Comparison of ENCODE assay signal across 1 cellular context in genomic region chr6:85678602-85679444, GRCh38.
TF ChIP-seq lines count a peak whose summit lies in the region.

No MANE protein-coding gene starts in this region.

TF ChIP-seq in K562, 482 proteins besides CTCF, POLR2A, EP300 and RAD21 (continued from another document and continues in another):
- TF ChIP-seq HDAC1 (IDR thresholded peaks at IDR 0.05) (peak in 1 of 2 experiments; percentile 95; a peak in 2 of 4 replicates), NFE2 (IDR thresholded peaks at IDR 0.05; ENCODE audit: low read depth) (no peak), THRAP3 (IDR thresholded peaks at IDR 0.05; ENCODE audit: borderline replicate concordance) (no peak), ZKSCAN1 (IDR thresholded peaks at IDR 0.05; ENCODE audit: low read depth, low read length) (peak; percentile 78), TRIM25 (IDR thresholded peaks at IDR 0.05; ENCODE audit: borderline replicate concordance) (no peak), ZBTB7A (IDR thresholded peaks at IDR 0.05; ENCODE audit: borderline replicate concordance, control insufficient read depth, low read depth, low read length) (no peak; the same call in 1 of the 2 replicates), HEY1 (CRISPR knock-in tag; IDR thresholded peaks at IDR 0.05; ENCODE audit: borderline replicate concordance) (peak; percentile 84; the same call in 1 of the 2 replicates), ETV6 (IDR thresholded peaks at IDR 0.05; ENCODE audit: borderline replicate concordance in 1 of 2, low read depth in 2 of 2, low read length in 1 of 2) (no peak), ETV6 (CRISPR knock-in tag; IDR thresholded peaks at IDR 0.05; ENCODE audit: borderline replicate concordance) (0 out of 2 replicates have a peak, but pooled peaks have one; percentile 58), ARID3B (CRISPR knock-in tag; IDR thresholded peaks at IDR 0.05; ENCODE audit: borderline replicate concordance) (no peak), MTA2 (IDR thresholded peaks at IDR 0.05; ENCODE audit: low read depth) (no peak), PHF8 (IDR thresholded peaks at IDR 0.05; ENCODE audit: borderline replicate concordance, low read length) (peak; percentile 96), HDAC8 (tag; IDR thresholded peaks at IDR 0.05) (peak; percentile 64), ESRRB (CRISPR knock-in tag; IDR thresholded peaks at IDR 0.05; ENCODE audit: borderline replicate concordance) (no peak), RAD51 (IDR thresholded peaks at IDR 0.05; ENCODE audit: borderline replicate concordance, low read depth) (peak; percentile 8; the same call in 1 of the 2 replicates), CTCFL (IDR thresholded peaks at IDR 0.05; ENCODE audit: borderline replicate concordance, insufficient read depth, low read depth, low read length, poor library complexity, severe bottlenecking) (no peak), CXXC5 (CRISPR knock-in tag; IDR thresholded peaks at IDR 0.05) (peak; percentile 90), KLF6 (CRISPR knock-in tag; IDR thresholded peaks at IDR 0.05; ENCODE audit: borderline replicate concordance) (no peak), MAX (CRISPR knock-in tag; IDR thresholded peaks at IDR 0.05) (peak; percentile 89), ELF1 (tag; IDR thresholded peaks at IDR 0.05) (peak; percentile 41; the same call in 1 of the 2 replicates), KAT2B (IDR thresholded peaks at IDR 0.05; ENCODE audit: low read depth, low read length) (no peak), TBL1XR1 (IDR thresholded peaks at IDR 0.05; ENCODE audit: low read length in 2 of 2) (peak; percentile 65 to 81; a peak in 3 of 4 replicates), ZNF347 (CRISPR knock-in tag; IDR thresholded peaks at IDR 0.05; ENCODE audit: low read depth) (no peak), CREB1 (IDR thresholded peaks at IDR 0.05) (peak; percentile 71), CREB1 (CRISPR knock-in tag; IDR thresholded peaks at IDR 0.05) (peak; percentile 73), ELF4 (CRISPR knock-in tag; IDR thresholded peaks at IDR 0.05) (peak; percentile 71; the same call in 1 of the 2 replicates), GATAD2B (IDR thresholded peaks at IDR 0.05; ENCODE audit: borderline replicate concordance) (0 out of 2 replicates have a peak, but pooled peaks have one; percentile 35), NR2C2 (CRISPR knock-in tag; IDR thresholded peaks at IDR 0.05) (no peak; the same call in 1 of the 2 replicates), NR2C2 (tag; IDR thresholded peaks at IDR 0.05) (peak; percentile 58; the same call in 1 of the 2 replicates), ARID2 (IDR thresholded peaks at IDR 0.05) (no peak), ZBTB2 (IDR thresholded peaks at IDR 0.05) (0 out of 2 replicates have a peak, but pooled peaks have one; percentile 25), ZBTB8A (IDR thresholded peaks at IDR 0.05; ENCODE audit: partially characterized antibody) (no peak), CCNT2 (IDR thresholded peaks at IDR 0.05; ENCODE audit: borderline replicate concordance, extremely low read depth, insufficient read length, low read depth, low read length) (peak; percentile 53), RNF2 (IDR thresholded peaks at IDR 0.05) (peak; percentile 46; the same call in 1 of the 2 replicates), ZBTB17 (CRISPR knock-in tag; IDR thresholded peaks at IDR 0.05) (no peak; the same call in 1 of the 2 replicates), ZNF695 (CRISPR knock-in tag; IDR thresholded peaks at IDR 0.05) (no peak), THAP12 (CRISPR knock-in tag; IDR thresholded peaks at IDR 0.05) (peak; percentile 96)
- TF ChIP-seq, protein P1, sequence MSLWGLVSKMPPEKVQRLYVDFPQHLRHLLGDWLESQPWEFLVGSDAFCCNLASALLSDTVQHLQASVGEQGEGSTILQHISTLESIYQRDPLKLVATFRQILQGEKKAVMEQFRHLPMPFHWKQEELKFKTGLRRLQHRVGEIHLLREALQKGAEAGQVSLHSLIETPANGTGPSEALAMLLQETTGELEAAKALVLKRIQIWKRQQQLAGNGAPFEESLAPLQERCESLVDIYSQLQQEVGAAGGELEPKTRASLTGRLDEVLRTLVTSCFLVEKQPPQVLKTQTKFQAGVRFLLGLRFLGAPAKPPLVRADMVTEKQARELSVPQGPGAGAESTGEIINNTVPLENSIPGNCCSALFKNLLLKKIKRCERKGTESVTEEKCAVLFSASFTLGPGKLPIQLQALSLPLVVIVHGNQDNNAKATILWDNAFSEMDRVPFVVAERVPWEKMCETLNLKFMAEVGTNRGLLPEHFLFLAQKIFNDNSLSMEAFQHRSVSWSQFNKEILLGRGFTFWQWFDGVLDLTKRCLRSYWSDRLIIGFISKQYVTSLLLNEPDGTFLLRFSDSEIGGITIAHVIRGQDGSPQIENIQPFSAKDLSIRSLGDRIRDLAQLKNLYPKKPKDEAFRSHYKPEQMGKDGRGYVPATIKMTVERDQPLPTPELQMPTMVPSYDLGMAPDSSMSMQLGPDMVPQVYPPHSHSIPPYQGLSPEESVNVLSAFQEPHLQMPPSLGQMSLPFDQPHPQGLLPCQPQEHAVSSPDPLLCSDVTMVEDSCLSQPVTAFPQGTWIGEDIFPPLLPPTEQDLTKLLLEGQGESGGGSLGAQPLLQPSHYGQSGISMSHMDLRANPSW (CRISPR knock-in tag; IDR thresholded peaks at IDR 0.05) = no peak
- TF ChIP-seq, protein P2, sequence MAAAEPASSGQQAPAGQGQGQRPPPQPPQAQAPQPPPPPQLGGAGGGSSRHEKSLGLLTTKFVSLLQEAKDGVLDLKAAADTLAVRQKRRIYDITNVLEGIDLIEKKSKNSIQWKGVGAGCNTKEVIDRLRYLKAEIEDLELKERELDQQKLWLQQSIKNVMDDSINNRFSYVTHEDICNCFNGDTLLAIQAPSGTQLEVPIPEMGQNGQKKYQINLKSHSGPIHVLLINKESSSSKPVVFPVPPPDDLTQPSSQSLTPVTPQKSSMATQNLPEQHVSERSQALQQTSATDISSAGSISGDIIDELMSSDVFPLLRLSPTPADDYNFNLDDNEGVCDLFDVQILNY (CRISPR knock-in tag; IDR thresholded peaks at IDR 0.05) = peak; percentile 87
- TF ChIP-seq, protein P3, sequence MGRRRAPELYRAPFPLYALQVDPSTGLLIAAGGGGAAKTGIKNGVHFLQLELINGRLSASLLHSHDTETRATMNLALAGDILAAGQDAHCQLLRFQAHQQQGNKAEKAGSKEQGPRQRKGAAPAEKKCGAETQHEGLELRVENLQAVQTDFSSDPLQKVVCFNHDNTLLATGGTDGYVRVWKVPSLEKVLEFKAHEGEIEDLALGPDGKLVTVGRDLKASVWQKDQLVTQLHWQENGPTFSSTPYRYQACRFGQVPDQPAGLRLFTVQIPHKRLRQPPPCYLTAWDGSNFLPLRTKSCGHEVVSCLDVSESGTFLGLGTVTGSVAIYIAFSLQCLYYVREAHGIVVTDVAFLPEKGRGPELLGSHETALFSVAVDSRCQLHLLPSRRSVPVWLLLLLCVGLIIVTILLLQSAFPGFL (CRISPR knock-in tag; IDR thresholded peaks at IDR 0.05) = peak; percentile 96
- TF ChIP-seq, protein P4, sequence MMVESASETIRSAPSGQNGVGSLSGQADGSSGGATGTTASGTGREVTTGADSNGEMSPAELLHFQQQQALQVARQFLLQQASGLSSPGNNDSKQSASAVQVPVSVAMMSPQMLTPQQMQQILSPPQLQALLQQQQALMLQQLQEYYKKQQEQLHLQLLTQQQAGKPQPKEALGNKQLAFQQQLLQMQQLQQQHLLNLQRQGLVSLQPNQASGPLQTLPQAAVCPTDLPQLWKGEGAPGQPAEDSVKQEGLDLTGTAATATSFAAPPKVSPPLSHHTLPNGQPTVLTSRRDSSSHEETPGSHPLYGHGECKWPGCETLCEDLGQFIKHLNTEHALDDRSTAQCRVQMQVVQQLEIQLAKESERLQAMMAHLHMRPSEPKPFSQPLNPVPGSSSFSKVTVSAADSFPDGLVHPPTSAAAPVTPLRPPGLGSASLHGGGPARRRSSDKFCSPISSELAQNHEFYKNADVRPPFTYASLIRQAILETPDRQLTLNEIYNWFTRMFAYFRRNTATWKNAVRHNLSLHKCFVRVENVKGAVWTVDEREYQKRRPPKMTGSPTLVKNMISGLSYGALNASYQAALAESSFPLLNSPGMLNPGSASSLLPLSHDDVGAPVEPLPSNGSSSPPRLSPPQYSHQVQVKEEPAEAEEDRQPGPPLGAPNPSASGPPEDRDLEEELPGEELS (CRISPR knock-in tag; IDR thresholded peaks at IDR 0.05; ENCODE audit: borderline replicate concordance) = peak; percentile 74; the same call in 1 of the 2 replicates
